ENCODE assay signal across 8 cellular contexts in genomic region chr2:20633794-20634259, GRCh38. TPM values are rescaled to one million over a fixed set of nuclear protein-coding genes. Genes with fewer than 3 reads are reported as not detected.
DNase-seq lines count a peak whose midpoint lies in the region; ATAC-seq and TF ChIP-seq lines count a peak whose summit lies in the region.

No MANE protein-coding gene starts in this region.

- H3K9me3 ChIP-seq in esophagus squamous epithelium (no peaks in the 10 kb centered on the region), HAP-1 (no peaks in the 10 kb centered on the region)

- peaks cover 11 to 78% (median 31%) of the 10 kb centered on the region in 3 donors for H3K4me1 ChIP-seq in esophagus squamous epithelium
- peaks cover 8% of the 10 kb centered on the region; the same call in 1 of the 2 replicates for H3K4me1 ChIP-seq in HAP-1

- intact Hi-C loops in esophagus squamous epithelium (cut with DNase I), result no loop called here

- no peak overlapping the region for H3K4me3 Mint-ChIP-seq in progenitor cell of endocrine pancreas (ENCODE audit: low read depth)

- H3K27ac ChIP-seq in esophagus squamous epithelium, result peak overlapping the region; percentile 35 to 85 (median 82)

- TF ChIP-seq CTCF in esophagus squamous epithelium (IDR thresholded peaks at IDR 0.05) (peak in 3 of 6 experiments; percentile 12 to 23 (median 19)), progenitor cell of endocrine pancreas (IDR thresholded peaks at IDR 0.05; ENCODE audit: unreplicated experiment) (peak; percentile 9), GM20000 (IDR thresholded peaks at IDR 0.05; ENCODE audit: extremely low read depth, missing control alignments) (no peak)

- DNase-seq in DMS79 (lab: John Stamatoyannopoulos, UW) (peak; percentile 75), NCI-H510A (lab: John Stamatoyannopoulos, UW) (peak; percentile 46), esophagus squamous epithelium (lab: John Stamatoyannopoulos, UW) (no peak), progenitor cell of endocrine pancreas (ENCODE audit: low spot score, unreplicated experiment) (no peak), HAP-1 (ENCODE audit: low spot score in 2 of 2) (no peak), GM20000 (ENCODE audit: low spot score) (no peak)

- no peaks in the 10 kb centered on the region for H3K9me3 Mint-ChIP-seq in progenitor cell of endocrine pancreas (ENCODE audit: low read depth)

- in situ Hi-C loops in HAP-1 (cut with MboI; ENCODE audit: low sequenced_read_pairs), result loop anchor here (25.0 kb wide), 1 partner anchor 497 kb away; no protein-coding TSS in a partner anchor

- WGBS in esophagus squamous epithelium, 2 donors, result 42 to 79% methylated on average over 4 to 6 of the region's 16 CpGs

- peak overlapping the region; percentile 45 for H3K27ac Mint-ChIP-seq in progenitor cell of endocrine pancreas

- H3K4me3 ChIP-seq in esophagus squamous epithelium (no peak overlapping the region), HAP-1 (no peak overlapping the region)

- TF ChIP-seq POLR2A in esophagus squamous epithelium (IDR thresholded peaks at IDR 0.05), result no peak

- ATAC-seq in GM21390 (IDR thresholded peaks at IDR 0.05; ENCODE audit: unreplicated experiment) (no peak), HG03521 (IDR thresholded peaks at IDR 0.05; ENCODE audit: unreplicated experiment) (no peak)

- no peaks in the 10 kb centered on the region for H3K27me3 ChIP-seq in esophagus squamous epithelium
- no peaks in the 10 kb centered on the region for H3K27me3 ChIP-seq in HAP-1 (ENCODE audit: low read depth)

- peaks cover 4% of the 10 kb centered on the region for H3K36me3 Mint-ChIP-seq in progenitor cell of endocrine pancreas (ENCODE audit: insufficient read depth)

- no peaks in the 10 kb centered on the region for H3K27me3 Mint-ChIP-seq in progenitor cell of endocrine pancreas

- peaks cover 18% of the 10 kb centered on the region for H3K4me1 Mint-ChIP-seq in progenitor cell of endocrine pancreas (ENCODE audit: low read depth)

- H3K36me3 ChIP-seq in esophagus squamous epithelium (peaks cover 0 to 48% (median 3%) of the 10 kb centered on the region in 3 donors), HAP-1 (replicated peaks) (peaks cover 4% of the 10 kb centered on the region; the same call in 1 of the 2 replicates)

RNA-seq across cellular contexts. Expression of gene HS1BP3, which starts 17.1 kb away (rescaled TPM):
- total RNA-seq in esophagus squamous epithelium, result 10 to 100 TPM in 3 of 4 donors, 1 to 10 TPM in 1; 7.9 to 22.1 (median 16.9) TPM
- 15.9 and 16.5 TPM in 2 replicates for total RNA-seq in progenitor cell of endocrine pancreas

RNA-seq across cellular contexts. Expression of gene GDF7, which starts 33.1 kb away (rescaled TPM):
- total RNA-seq in esophagus squamous epithelium, result 1 to 10 TPM in 2 of 4 donors, under 1 TPM in 2; 0.26 to 1.9 (median 0.78) TPM
- total RNA-seq in progenitor cell of endocrine pancreas, result 0.16 and 0.17 TPM in 2 replicates

Comparison
In these comparisons a context has a peak if more than half of its experiments do, and no peak if none do; other contexts are left out.
1. DNase-seq: peak in DMS79 (single experiment) and NCI-H510A (single experiment); none in esophagus squamous epithelium (single experiment), progenitor cell of endocrine pancreas (single experiment), HAP-1 (0 of 2) and GM20000 (single experiment).